37 cellular contexts compared by ENCODE assay signal in genomic region chr7:49010717-49011116, GRCh38.
"Had no signal": no experiment of that assay in that cellular context is flagged by ENCODE, and none has a peak within 500 bp of the region (broad histone marks: within the 10 kb centered on the region; RNA-seq: fewer than 3 reads in every experiment).

No MANE protein-coding gene starts in this region.

- H3K27me3 Mint-ChIP-seq: activated B cell treated with CpG ODN at 0.5 μM for 24 hours; activated CD4-positive, alpha-beta memory T cell treated with anti-CD3 and anti-CD28 coated beads for 36 hours; activated CD4-positive, alpha-beta T cell treated with anti-CD3 and anti-CD28 coated beads, Interleukin-2, amount 10 ng/mL, durations not matched to agents 24 days and 14 days; activated CD8-positive, alpha-beta T cell treated with anti-CD3 and anti-CD28 coated beads for 36 hours; activated naive CD8-positive, alpha-beta T cell treated with anti-CD3 and anti-CD28 coated beads for 36 hours; activated T-helper 17 cell treated with anti-CD3 and anti-CD28 coated beads, Interleukin-2, amount 50 U/mL, for 72 hours had no signal

- DNase-seq: activated B cell treated with CpG ODN at 0.5 μM for 24 hours; activated CD4-positive, alpha-beta memory T cell treated with anti-CD3 and anti-CD28 coated beads for 36 hours; activated CD4-positive, alpha-beta T cell treated with anti-CD3 and anti-CD28 coated beads for 4 hours; activated CD4-positive, alpha-beta T cell treated with anti-CD3 and anti-CD28 coated beads, Interleukin-2, amount 10 ng/mL, durations not matched to agents 24 days and 14 days; activated CD4-positive, alpha-beta T cell treated with anti-CD3 and anti-CD28 coated beads, Interleukin-2, amount 50 U/mL, for 1 hour; activated CD4-positive, alpha-beta T cell treated with anti-CD3 and anti-CD28 coated beads, Interleukin-2, amount 50 U/mL, for 4 hours; activated CD4-positive, CD25-positive, alpha-beta regulatory T cell treated with anti-CD3 and anti-CD28 coated beads, Interleukin-2, amount 50 U/mL, for 72 hours; activated CD8-positive, alpha-beta memory T cell treated with anti-CD3 and anti-CD28 coated beads, Interleukin-2, amount 50 U/mL, for 4 hours; activated CD8-positive, alpha-beta T cell treated with anti-CD3 and anti-CD28 coated beads for 36 hours; activated effector memory CD4-positive, alpha-beta T cell treated with anti-CD3 and anti-CD28 coated beads, Interleukin-2, amount 50 U/mL, for 16 hours; activated gamma-delta T cell treated with Interleukin-2 at 50 U/mL for 16 hours; activated naive CD4-positive, alpha-beta T cell; activated naive CD4-positive, alpha-beta T cell treated with anti-CD3 and anti-CD28 coated beads for 36 hours; activated naive CD4-positive, alpha-beta T cell treated with anti-CD3 and anti-CD28 coated beads, Interleukin-2, amount 50 U/mL, for 16 hours; activated naive CD8-positive, alpha-beta T cell treated with anti-CD3 and anti-CD28 coated beads for 36 hours; activated T-cell treated with anti-CD3 and anti-CD28 coated beads for 4 hours; activated T-cell treated with anti-CD3 and anti-CD28 coated beads, Interleukin-2, amount 50 U/mL, for 1 hour; activated T-cell treated with anti-CD3 and anti-CD28 coated beads, Interleukin-2, amount 50 U/mL, for 4 hours; activated T-cell treated with anti-CD3 and anti-CD28 coated beads, Interleukin-2, amount 50 U/mL, for 72 hours; adrenal gland; amniotic stem cell; aorta; body of pancreas; brain microvascular endothelial cell; central memory CD4-positive, alpha-beta T cell; T-helper 1 cell; T-helper 2 cell; T-helper 9 cell had no signal

- ATAC-seq: activated CD8-positive, alpha-beta T cell treated with anti-CD3 and anti-CD28 coated beads for 36 hours; activated naive CD4-positive, alpha-beta T cell treated with anti-CD3 and anti-CD28 coated beads, Interleukin-2, amount 50 U/mL, for 72 hours; activated T-cell treated with anti-CD3 and anti-CD28 coated beads, Interleukin-2, amount 50 U/mL, for 4 hours; activated T-cell treated with anti-CD3 and anti-CD28 coated beads, Interleukin-2, amount 50 U/mL, for 72 hours; activated T-helper 17 cell treated with anti-CD3 and anti-CD28 coated beads, Interleukin-2, amount 50 U/mL, for 72 hours; body of pancreas had no signal

- H3K27ac Mint-ChIP-seq: activated B cell treated with CpG ODN at 0.5 μM for 24 hours; activated CD4-positive, alpha-beta memory T cell treated with anti-CD3 and anti-CD28 coated beads for 36 hours; activated CD4-positive, alpha-beta T cell treated with anti-CD3 and anti-CD28 coated beads, Interleukin-2, amount 10 ng/mL, durations not matched to agents 24 days and 14 days; activated CD8-positive, alpha-beta T cell treated with anti-CD3 and anti-CD28 coated beads for 36 hours; activated naive CD4-positive, alpha-beta T cell treated with anti-CD3 and anti-CD28 coated beads for 36 hours; activated naive CD4-positive, alpha-beta T cell treated with anti-CD3 and anti-CD28 coated beads, Interleukin-2, amount 50 U/mL, for 72 hours; activated naive CD8-positive, alpha-beta T cell treated with anti-CD3 and anti-CD28 coated beads for 36 hours; activated T-cell treated with anti-CD3 and anti-CD28 coated beads, Interleukin-2, amount 50 U/mL, for 72 hours; activated T-helper 1 cell treated with anti-CD3 and anti-CD28 coated beads, Interleukin-12 subunit alpha, Interleukin-12 subunit beta, Interleukin-2, Interleukin-4 antibody, amounts not matched to agents 30 ng/mL and 10 ng/mL and 1 ng/mL, durations not matched to agents 14 hours and 24 hours and 36 hours; activated T-helper 17 cell treated with anti-CD3 and anti-CD28 coated beads, Interleukin-2, amount 50 U/mL, for 72 hours; T-helper 1 cell treated with Interleukin-12 subunit alpha and Interleukin-12 subunit beta and Interleukin-4 antibody, amounts not matched to agents 30 μg/mL and 1 μg/mL, for 36 hours; T-helper 2 cell treated with Interferon-gamma antibody and Interleukin-4, amounts not matched to agents 5 μg/mL and 100 μg/mL, for 36 hours had no signal

- FAIRE-seq: astrocyte, TTC549 had no signal

- H3K36me3 ChIP-seq: adrenal gland, brain microvascular endothelial cell, breast epithelium had no signal

- H3K36me3 Mint-ChIP-seq: activated CD4-positive, alpha-beta memory T cell treated with anti-CD3 and anti-CD28 coated beads for 36 hours; activated naive CD8-positive, alpha-beta T cell treated with anti-CD3 and anti-CD28 coated beads for 36 hours had no signal

- H3K9me3 ChIP-seq: adrenal gland, body of pancreas had no signal

- H3K4me3 ChIP-seq: adrenal gland, body of pancreas, breast epithelium had no signal

- H3K4me1 Mint-ChIP-seq: activated B cell treated with CpG ODN at 0.5 μM for 24 hours; activated CD4-positive, alpha-beta T cell treated with anti-CD3 and anti-CD28 coated beads, Interleukin-2, amount 10 ng/mL, durations not matched to agents 24 days and 14 days; activated naive CD8-positive, alpha-beta T cell treated with anti-CD3 and anti-CD28 coated beads for 36 hours; activated T-helper 17 cell treated with anti-CD3 and anti-CD28 coated beads, Interleukin-2, amount 50 U/mL, for 72 hours had no signal

- H3K27ac ChIP-seq: adrenal gland, body of pancreas, brain microvascular endothelial cell, breast epithelium, VCaP had no signal

- H3K27me3 ChIP-seq: adrenal gland, body of pancreas, brain microvascular endothelial cell, breast epithelium had no signal

- H3K4me3 Mint-ChIP-seq: activated B cell treated with CpG ODN at 0.5 μM for 24 hours; activated CD4-positive, alpha-beta memory T cell treated with anti-CD3 and anti-CD28 coated beads for 36 hours; activated CD4-positive, alpha-beta T cell treated with anti-CD3 and anti-CD28 coated beads, Interleukin-2, amount 10 ng/mL, durations not matched to agents 24 days and 14 days; activated CD8-positive, alpha-beta T cell treated with anti-CD3 and anti-CD28 coated beads for 36 hours; activated naive CD4-positive, alpha-beta T cell treated with anti-CD3 and anti-CD28 coated beads for 36 hours; activated naive CD8-positive, alpha-beta T cell treated with anti-CD3 and anti-CD28 coated beads for 36 hours; activated T-cell treated with anti-CD3 and anti-CD28 coated beads, Interleukin-2, amount 50 U/mL, for 4 hours; activated T-cell treated with anti-CD3 and anti-CD28 coated beads, Interleukin-2, amount 50 U/mL, for 72 hours; activated T-helper 1 cell treated with anti-CD3 and anti-CD28 coated beads, Interleukin-12 subunit alpha, Interleukin-12 subunit beta, Interleukin-2, Interleukin-4 antibody, amounts not matched to agents 30 ng/mL and 10 ng/mL and 1 ng/mL, durations not matched to agents 14 hours and 24 hours and 36 hours; activated T-helper 17 cell treated with anti-CD3 and anti-CD28 coated beads, Interleukin-2, amount 50 U/mL, for 72 hours; T-helper 1 cell treated with Interleukin-12 subunit alpha and Interleukin-12 subunit beta and Interleukin-4 antibody, amounts not matched to agents 30 μg/mL and 1 μg/mL, for 36 hours; T-helper 2 cell treated with Interferon-gamma antibody and Interleukin-4, amounts not matched to agents 5 μg/mL and 100 μg/mL, for 36 hours had no signal

- H3K4me1 ChIP-seq: adrenal gland, body of pancreas, breast epithelium had no signal
